30 cellular contexts compared by ENCODE assay signal in genomic region chr1:208167229-208167869, GRCh38.
A peak's percentile ranks its signal among the peaks of the same experiment; 100 is the strongest.
DNase-seq lines count a peak whose midpoint lies in the region; ATAC-seq and TF ChIP-seq lines count a peak whose summit lies in the region.
"Had no signal": no experiment of that assay in that cellular context is flagged by ENCODE, and none has a peak within 500 bp of the region (broad histone marks: within the 10 kb centered on the region; RNA-seq: fewer than 3 reads in every experiment).

No MANE protein-coding gene starts in this region.

- TF ChIP-seq CTCF in endodermal cell (conservative IDR thresholded peaks at IDR 0.05) = peak; percentile 61
- TF ChIP-seq CTCF in ovary (IDR thresholded peaks at IDR 0.05) = no peak

- no peaks in the 10 kb centered on the region for H3K9me3 ChIP-seq in endodermal cell (ENCODE audit: control insufficient read depth, low read length)
- no peaks in the 10 kb centered on the region for H3K9me3 ChIP-seq in ovary
- H3K9me3 ChIP-seq: body of pancreas, pancreas had no signal

- peaks cover 53% of the 10 kb centered on the region for H3K4me1 ChIP-seq in endodermal cell (ENCODE audit: control insufficient read depth, insufficient read depth, low read length)
- peaks cover 3% of the 10 kb centered on the region for H3K4me1 ChIP-seq in ovary (ENCODE audit: insufficient read depth)

- no peak overlapping the region for H3K9ac ChIP-seq in endodermal cell (ENCODE audit: extremely low read depth, low read length, poor library complexity, severe bottlenecking)

- no peaks in the 10 kb centered on the region for H3K27me3 Mint-ChIP-seq in endodermal cell (ENCODE audit: insufficient read depth)

- no peak overlapping the region for H3K27ac Mint-ChIP-seq in endodermal cell
- H3K27ac Mint-ChIP-seq: activated CD4-positive, alpha-beta T cell treated with anti-CD3 and anti-CD28 coated beads, Interleukin-2, amount 10 ng/mL, durations not matched to agents 24 days and 14 days; immature natural killer cell; mesothelial cell of epicardium; naive thymus-derived CD4-positive, alpha-beta T cell had no signal

- DNase-seq in COR-L47 (lab: John Stamatoyannopoulos, UW) (peak; percentile 90), NCI-H1105 treated with DMSO at 0.1 percent for 48 hours (lab: John Stamatoyannopoulos, UW) (peak; percentile 90), NCI-H748 (lab: John Stamatoyannopoulos, UW; ENCODE audit: unreplicated experiment) (peak; percentile 89), endodermal cell (no peak), GM19240 (ENCODE audit: insufficient read length, low spot score) (no peak), ovary (no peak), nucleus accumbens (lab: John Stamatoyannopoulos, UW) (no peak)
- DNase-seq: activated CD4-positive, alpha-beta T cell treated with anti-CD3 and anti-CD28 coated beads, Interleukin-2, amount 10 ng/mL, durations not matched to agents 24 days and 14 days; activated naive CD4-positive, alpha-beta T cell; activated T-cell treated with anti-CD3 and anti-CD28 coated beads, Interleukin-2, amount 50 U/mL, for 48 hours; body of pancreas; C1 segment of cervical spinal cord; Calu3; effector memory CD4-positive, alpha-beta T cell; foreskin melanocyte; immature natural killer cell; IMR-90; naive thymus-derived CD4-positive, alpha-beta T cell; NCI-H187 treated with DMSO at 0.1 percent for 48 hours; pancreas; right cardiac atrium; stimulated activated CD4-positive, alpha-beta T cell treated with anti-CD3 and anti-CD28 coated beads, Interleukin-4, amount 100 ng/mL, for 4 hours; stimulated activated naive CD4-positive, alpha-beta T cell; T-helper 2 cell had no signal

- 83 to 90% methylated on average over 4 to 11 of the region's 11 CpGs for WGBS in endodermal cell (ENCODE audit: insufficient coverage in 1 of 2, insufficient read length in 1 of 2), 2 experiments
- 85 to 88% (median 87%) methylated on average over 11 of the region's 11 CpGs for WGBS in ovary, 3 donors

- no peak for TF ChIP-seq EP300 in ovary (IDR thresholded peaks at IDR 0.05)

- H3K36me3 ChIP-seq in endodermal cell (ENCODE audit: control insufficient read depth, insufficient read depth, low read length) = peaks cover 96% of the 10 kb centered on the region
- H3K36me3 ChIP-seq in ovary = no peaks in the 10 kb centered on the region
- H3K36me3 ChIP-seq: pancreas had no signal

- no peak for ATAC-seq in GM21360 (IDR thresholded peaks at IDR 0.05; ENCODE audit: unreplicated experiment)
- ATAC-seq: body of pancreas; HCT116; left lobe of liver; naive thymus-derived CD4-positive, alpha-beta T cell; pancreas; right cardiac atrium had no signal

- H3K4me1 Mint-ChIP-seq in endodermal cell = peaks cover 72% of the 10 kb centered on the region
- H3K4me1 Mint-ChIP-seq: activated CD4-positive, alpha-beta T cell treated with anti-CD3 and anti-CD28 coated beads, Interleukin-2, amount 10 ng/mL, durations not matched to agents 24 days and 14 days; immature natural killer cell; naive thymus-derived CD4-positive, alpha-beta T cell had no signal

- H3K36me3 Mint-ChIP-seq in endodermal cell (ENCODE audit: low read depth) = peaks cover 17% of the 10 kb centered on the region
- H3K36me3 Mint-ChIP-seq: immature natural killer cell; mesothelial cell of epicardium; naive thymus-derived CD4-positive, alpha-beta T cell had no signal

- TF ChIP-seq POLR2A in ovary (IDR thresholded peaks at IDR 0.05) = no peak

- H3K27ac ChIP-seq in endodermal cell (ENCODE audit: low read depth, low read length) (no peak overlapping the region), ovary (no peak overlapping the region)
- H3K27ac ChIP-seq: body of pancreas, hepatocyte, pancreas, SK-N-MC had no signal

- intact Hi-C loops in ovary (cut with DNase I) = no loop called here

- H3K9me3 Mint-ChIP-seq in endodermal cell = no peaks in the 10 kb centered on the region
- H3K9me3 Mint-ChIP-seq: activated CD4-positive, alpha-beta T cell treated with anti-CD3 and anti-CD28 coated beads, Interleukin-2, amount 10 ng/mL, durations not matched to agents 24 days and 14 days; immature natural killer cell; mesothelial cell of epicardium; naive thymus-derived CD4-positive, alpha-beta T cell had no signal

- H3K4me3 Mint-ChIP-seq in endodermal cell = no peak overlapping the region
- H3K4me3 Mint-ChIP-seq: activated CD4-positive, alpha-beta T cell treated with anti-CD3 and anti-CD28 coated beads, Interleukin-2, amount 10 ng/mL, durations not matched to agents 24 days and 14 days; immature natural killer cell; mesothelial cell of epicardium; naive thymus-derived CD4-positive, alpha-beta T cell had no signal

- H3K27me3 ChIP-seq in endodermal cell (ENCODE audit: control insufficient read depth, insufficient read depth, low read length, poor library complexity, severe bottlenecking) (no peaks in the 10 kb centered on the region), ovary (no peaks in the 10 kb centered on the region)
- H3K27me3 ChIP-seq: body of pancreas, hepatocyte, pancreas had no signal

- no peak overlapping the region for H3K4me3 ChIP-seq in endodermal cell (ENCODE audit: low read length)
- no peak overlapping the region for H3K4me3 ChIP-seq in ovary
- H3K4me3 ChIP-seq: body of pancreas, hepatocyte, pancreas, SK-N-MC had no signal

Comparison
In these comparisons a context has a peak if more than half of its experiments do, and no peak if none do; other contexts are left out.
1. DNase-seq: peak in COR-L47 (single experiment), NCI-H1105 treated with DMSO at 0.1 percent for 48 hours (single experiment) and NCI-H748 (single experiment); none in endodermal cell (single experiment), GM19240 (single experiment), ovary (0 of 5) and nucleus accumbens (0 of 56).